Comparison of ENCODE assay signal across 8 cellular contexts in genomic region chr11:80724366-80724765, GRCh38.
"Had no signal": no experiment of that assay in that cellular context is flagged by ENCODE, and none has a peak within 500 bp of the region (broad histone marks: within the 10 kb centered on the region; RNA-seq: fewer than 3 reads in every experiment).

No MANE protein-coding gene starts in this region.

- H3K27ac ChIP-seq: HL-60 had no signal

- FAIRE-seq: H1, H54, HepG2 had no signal

- ATAC-seq: GM23338, HepG2 had no signal

- DNase-seq: H9, HCEC 1CT, KBM-7 had no signal

- H3K4me3 ChIP-seq: GM23338 had no signal

- H3K4me2 ChIP-seq: GM23338 had no signal

- H2AFZ ChIP-seq: GM23338 had no signal
